ENCODE assay signal across 8 cellular contexts in genomic region chr9:106286249-106286648, GRCh38.
DNase-seq lines count a peak whose midpoint lies in the region; ATAC-seq and TF ChIP-seq lines count a peak whose summit lies in the region.

No MANE protein-coding gene starts in this region.

- H4K20me1 ChIP-seq in HCT116 (ENCODE audit: insufficient read depth), result no peaks in the 10 kb centered on the region

- H2AFZ ChIP-seq in HCT116 (ENCODE audit: low read depth, low read length, poor library complexity, severe bottlenecking), result no peak overlapping the region

- TF ChIP-seq POLR2A in HCT116 (IDR thresholded peaks at IDR 0.05; ENCODE audit: borderline replicate concordance, extremely low read depth, insufficient read depth, insufficient read length), result no peak

- TF ChIP-seq CTCF in AG10803 (conservative IDR thresholded peaks at IDR 0.05; ENCODE audit: low read length) (peak; percentile 44), HCT116 (IDR thresholded peaks at IDR 0.05 in 2 of 3, conservative IDR thresholded peaks at IDR 0.05 in 1 of 3; ENCODE audit: borderline replicate concordance in 1 of 3, insufficient read depth in 1 of 3, low read depth in 2 of 3, low read length in 2 of 3) (peak; percentile 44 to 73 (median 46)), lower lobe of right lung (IDR thresholded peaks at IDR 0.05) (no peak), GM13976 (IDR thresholded peaks at IDR 0.05; ENCODE audit: borderline replicate concordance, control extremely low read depth, extremely low read depth, insufficient read depth, missing control alignments) (no peak)

- in situ Hi-C loops in GM13976 (cut with MboI; ENCODE audit: low sequenced_read_pairs, unreplicated experiment), result no loop called here

- POLR2A ChIA-PET in HCT116 (lab: Charles Lee), result no interaction called here

- intact Hi-C loops in HCT116 (cut with micrococcal nuclease), result loop anchor here (10.0 kb wide), 1 partner anchor 759 kb away; no protein-coding TSS in a partner anchor
- intact Hi-C loops in lower lobe of right lung (cut with DNase I), result no loop called here

- BruUV-seq in HCT116 (replicated peaks; lab: Mats Ljungman, UMichigan), result no TSS peak

- no peaks in the 10 kb centered on the region for H3K9me2 ChIP-seq in HCT116 (ENCODE audit: insufficient read depth)

- no peak overlapping the region for H3K4me2 ChIP-seq in HCT116 (ENCODE audit: low read length)

- no peak overlapping the region for H3K9ac ChIP-seq in HCT116 (ENCODE audit: low read length)

- RAD21 ChIA-PET in HCT116 (lab: Charles Lee; ENCODE audit: low non-redundant PET in 1 of 2, low total read pairs in 2 of 2, uncharacterized antibody in 2 of 2, unreplicated experiment in 2 of 2), result no interaction called here

- peak; percentile 62 for ATAC-seq in HCT116
- ATAC-seq in HG03139 (IDR thresholded peaks at IDR 0.05; ENCODE audit: unreplicated experiment), result no peak
- no peak for ATAC-seq in GM19397 (IDR thresholded peaks at IDR 0.05; ENCODE audit: unreplicated experiment)
- no peak for ATAC-seq in lower lobe of right lung

- no peaks in the 10 kb centered on the region for H3K9me3 ChIP-seq in HCT116 (ENCODE audit: control insufficient read depth in 1 of 2, insufficient read depth in 1 of 2, low read depth in 1 of 2, low read length in 2 of 2)
- H3K9me3 ChIP-seq in SJCRH30 (replicated peaks), result no peaks in the 10 kb centered on the region
- no peaks in the 10 kb centered on the region for H3K9me3 ChIP-seq in lower lobe of right lung

- H3K27ac ChIP-seq in HCT116 (ENCODE audit: low read depth, low read length) (no peak overlapping the region), SJCRH30 (no peak overlapping the region), lower lobe of right lung (no peak overlapping the region)

- peak; percentile 52; the same call in 1 of the 2 replicates for TF ChIP-seq RAD21 in HCT116 (IDR thresholded peaks at IDR 0.05; ENCODE audit: low read depth)

- DNase-seq in AG10803 (ENCODE audit: low read depth), result peak; percentile 25
- DNase-seq in HCT116 (ENCODE audit: low read depth, low spot score), result no peak
- DNase-seq in SJCRH30, result peak; percentile 13 to 55
- DNase-seq in inferior parietal cortex (ENCODE audit: extremely low spot score), result peak; percentile 60
- DNase-seq in lower lobe of right lung, result no peak
- no peak for DNase-seq in GM13976 (ENCODE audit: low spot score)

- H3K79me2 ChIP-seq in HCT116 (ENCODE audit: insufficient read depth, low read length), result no peaks in the 10 kb centered on the region

- H3K36me3 ChIP-seq in HCT116 (ENCODE audit: control insufficient read depth in 1 of 2, insufficient read depth in 2 of 2, low read length in 2 of 2) (no peaks in the 10 kb centered on the region), SJCRH30 (no peaks in the 10 kb centered on the region), lower lobe of right lung (no peaks in the 10 kb centered on the region)

- H3K4me3 ChIP-seq in AG10803 (ENCODE audit: low read length), result no peak overlapping the region
- H3K4me3 ChIP-seq in HCT116 (replicated peaks in 1 of 2; ENCODE audit: low read depth in 1 of 2, low read length in 2 of 2), result no peak overlapping the region
- H3K4me3 ChIP-seq in SJCRH30, result no peak overlapping the region
- no peak overlapping the region for H3K4me3 ChIP-seq in lower lobe of right lung

- no peaks in the 10 kb centered on the region for H3K4me1 ChIP-seq in HCT116 (ENCODE audit: control insufficient read depth in 1 of 2, insufficient read depth in 2 of 2, low read length in 2 of 2)
- H3K4me1 ChIP-seq in SJCRH30, result 0 out of 2 replicates have a peak, but pooled peaks cover 8% of the 10 kb centered on the region
- no peaks in the 10 kb centered on the region for H3K4me1 ChIP-seq in lower lobe of right lung

- no peaks in the 10 kb centered on the region; the same call in 1 of the 2 replicates for H3K27me3 ChIP-seq in HCT116 (ENCODE audit: insufficient read depth, low read length)
- H3K27me3 ChIP-seq in SJCRH30, result no peaks in the 10 kb centered on the region
- H3K27me3 ChIP-seq in lower lobe of right lung (ENCODE audit: low read depth), result no peaks in the 10 kb centered on the region

- CTCF ChIA-PET in HCT116 (lab: Charles Lee), result interaction anchor here (1.9 kb wide), 2 partner anchors 28 to 886 kb away, joined by 4 to 5 read pairs; no protein-coding TSS in a partner anchor

TF ChIP-seq in HCT116, 20 proteins besides CTCF, POLR2A, EP300 and RAD21:
- TF ChIP-seq SRF (IDR thresholded peaks at IDR 0.05; ENCODE audit: low read depth), result no peak
- TF ChIP-seq ZNF274 (IDR thresholded peaks at IDR 0.05; ENCODE audit: low read depth, low read length), result no peak
- TF ChIP-seq EGR1 (IDR thresholded peaks at IDR 0.05; ENCODE audit: low read depth), result no peak
- no peak for TF ChIP-seq YY1 (IDR thresholded peaks at IDR 0.05; ENCODE audit: extremely low read depth, insufficient replicate concordance, low read depth, low read length)
- TF ChIP-seq TCF7L2 (IDR thresholded peaks at IDR 0.05; ENCODE audit: borderline replicate concordance, extremely low read depth, insufficient read depth, insufficient read length), result no peak
- TF ChIP-seq SIN3A (IDR thresholded peaks at IDR 0.05; ENCODE audit: low read depth), result no peak
- no peak for TF ChIP-seq ZFX (IDR thresholded peaks at IDR 0.05)
- TF ChIP-seq MAX (IDR thresholded peaks at IDR 0.05), result no peak

Comparison
In these comparisons a context has a peak if more than half of its experiments do, and no peak if none do; other contexts are left out.
1. DNase-seq: peak in AG10803 (single experiment), SJCRH30 (2 of 2) and inferior parietal cortex (single experiment); none in HCT116 (single experiment), lower lobe of right lung (single experiment) and GM13976 (single experiment).
2. CTCF ChIP-seq: peak in AG10803 (single experiment) and HCT116 (3 of 3); none in lower lobe of right lung (single experiment) and GM13976 (single experiment).